19 cellular contexts compared by ENCODE assay signal in genomic region chr10:96971324-96971723, GRCh38.
A peak's percentile ranks its signal among the peaks of the same experiment; 100 is the strongest.
DNase-seq lines count a peak whose midpoint lies in the region; ATAC-seq, FAIRE-seq and TF ChIP-seq lines count a peak whose summit lies in the region.
"Had no signal": no experiment of that assay in that cellular context is flagged by ENCODE, and none has a peak within 500 bp of the region (broad histone marks: within the 10 kb centered on the region; RNA-seq: fewer than 3 reads in every experiment).

No MANE protein-coding gene starts in this region.

- TF ChIP-seq CTCF in HEK293 (tag by site-specific recombination; IDR thresholded peaks at IDR 0.05) (no peak), WTC11 (IDR thresholded peaks at IDR 0.05) (no peak), nephron progenitor cell (IDR thresholded peaks at IDR 0.05) (no peak), kidney (IDR thresholded peaks at IDR 0.05; ENCODE audit: borderline replicate concordance, extremely low read depth, insufficient read depth) (no peak)

- FAIRE-seq in kidney (lab: Jason Lieb, UNC), result no peak
- FAIRE-seq: G401.6, GM12891 had no signal

- CTCF ChIA-PET in HEK293 (lab: Yijun Ruan, JAX) (no interaction called here), WTC11 (lab: Charles Lee) (interaction anchor here (1.1 to 1.2 kb wide), 2 partner anchors 54 to 66 kb away, joined by 3 to 4 read pairs; no protein-coding TSS in a partner anchor)
- CTCF ChIA-PET in naive thymus-derived CD4-positive, alpha-beta T cell (lab: Charles Lee), result no interaction called here

- H3K4me1 ChIP-seq in HEK293 (ENCODE audit: control insufficient read depth, insufficient read depth, low read length) (no peaks in the 10 kb centered on the region), kidney (ENCODE audit: control insufficient read depth in 1 of 2, insufficient read depth in 1 of 2, low read depth in 1 of 2, low read length in 2 of 2) (no peaks in the 10 kb centered on the region)
- H3K4me1 ChIP-seq in naive thymus-derived CD4-positive, alpha-beta T cell (ENCODE audit: control insufficient read depth in 2 of 2, insufficient read depth in 2 of 2, low read length in 2 of 2), result no peaks in the 10 kb centered on the region

- H3K27me3 Mint-ChIP-seq in WTC11 (ENCODE audit: low read depth) (no peaks in the 10 kb centered on the region), nephron progenitor cell (ENCODE audit: low read depth, poor library complexity) (no peaks in the 10 kb centered on the region)
- no peaks in the 10 kb centered on the region for H3K27me3 Mint-ChIP-seq in naive thymus-derived CD4-positive, alpha-beta T cell
- H3K27me3 Mint-ChIP-seq: B cell; CD4-positive, alpha-beta T cell had no signal

- H3K4me1 Mint-ChIP-seq in WTC11, result peaks cover 8% of the 10 kb centered on the region; the same call in 1 of the 2 replicates
- peaks cover 41% of the 10 kb centered on the region for H3K4me1 Mint-ChIP-seq in nephron progenitor cell
- H3K4me1 Mint-ChIP-seq in naive thymus-derived CD4-positive, alpha-beta T cell, result peaks cover 0 to 7% (median 0%) of the 10 kb centered on the region in 7 donors

- intact Hi-C loops in naive thymus-derived CD4-positive, alpha-beta T cell (cut with micrococcal nuclease), result no loop called here
- intact Hi-C loops in kidney (cut with DNase I), result no loop called here

- H3K36me3 Mint-ChIP-seq in WTC11, result no peaks in the 10 kb centered on the region
- H3K36me3 Mint-ChIP-seq in nephron progenitor cell (ENCODE audit: low read depth), result peaks cover 22% of the 10 kb centered on the region
- H3K36me3 Mint-ChIP-seq in naive thymus-derived CD4-positive, alpha-beta T cell, result peaks cover 0 to 23% (median 7%) of the 10 kb centered on the region in 5 donors

- H3K27ac ChIP-seq in HEK293 (ENCODE audit: extremely low read depth, low read depth, low read length) (no peak overlapping the region), kidney (ENCODE audit: low read depth in 2 of 2, low read length in 2 of 2) (no peak overlapping the region)
- no peak overlapping the region for H3K27ac ChIP-seq in naive thymus-derived CD4-positive, alpha-beta T cell (ENCODE audit: low read depth, low read length)

- POLR2A ChIA-PET in HEK293 (lab: Yijun Ruan, JAX) (no interaction called here), WTC11 (lab: Charles Lee) (interaction anchor here (0.6 kb wide), 1 partner anchor 27 kb away, joined by 3 read pairs; no protein-coding TSS in a partner anchor)
- POLR2A ChIA-PET in naive thymus-derived CD4-positive, alpha-beta T cell (lab: Charles Lee), result no interaction called here

- no peaks in the 10 kb centered on the region for H3K27me3 ChIP-seq in naive thymus-derived CD4-positive, alpha-beta T cell (ENCODE audit: control insufficient read depth in 2 of 2, insufficient read depth in 2 of 2, low read length in 2 of 2)

- no peak overlapping the region for H3K4me3 ChIP-seq in HEK293 (ENCODE audit: low read depth, low read length)
- H3K4me3 ChIP-seq in naive thymus-derived CD4-positive, alpha-beta T cell (ENCODE audit: low read length), result no peak overlapping the region
- H3K4me3 ChIP-seq in kidney (ENCODE audit: low read length in 2 of 2), result no peak overlapping the region

- peak; percentile 53 for ATAC-seq in WTC11
- no peak for ATAC-seq in naive thymus-derived CD4-positive, alpha-beta T cell
- ATAC-seq in GM21367 (IDR thresholded peaks at IDR 0.05; ENCODE audit: unreplicated experiment), result no peak

- H3K9me3 Mint-ChIP-seq in WTC11 (no peaks in the 10 kb centered on the region), nephron progenitor cell (peaks cover 4% of the 10 kb centered on the region)
- no peaks in the 10 kb centered on the region for H3K9me3 Mint-ChIP-seq in naive thymus-derived CD4-positive, alpha-beta T cell
- H3K9me3 Mint-ChIP-seq: CD4-positive, alpha-beta T cell had no signal

- no peaks in the 10 kb centered on the region for H3K36me3 ChIP-seq in HEK293 (ENCODE audit: control insufficient read depth in 2 of 2, insufficient read depth in 1 of 2, low read length in 2 of 2)
- H3K36me3 ChIP-seq in naive thymus-derived CD4-positive, alpha-beta T cell (ENCODE audit: control insufficient read depth in 2 of 3, insufficient read depth in 3 of 3, low read length in 3 of 3), result no peaks in the 10 kb centered on the region
- no peaks in the 10 kb centered on the region for H3K36me3 ChIP-seq in kidney (ENCODE audit: control insufficient read depth in 1 of 2, insufficient read depth in 2 of 2, low read length in 2 of 2)

- H3K9ac ChIP-seq in kidney (ENCODE audit: low read length in 2 of 2), result no peak overlapping the region

- no peak overlapping the region for H3K27ac Mint-ChIP-seq in WTC11
- H3K27ac Mint-ChIP-seq in nephron progenitor cell, result peak overlapping the region; percentile 49
- no peak overlapping the region for H3K27ac Mint-ChIP-seq in naive thymus-derived CD4-positive, alpha-beta T cell
- H3K27ac Mint-ChIP-seq: B cell; CD4-positive, alpha-beta T cell had no signal

- DNase-seq in DMS53 treated with DMSO at 0.1 percent for 48 hours (lab: John Stamatoyannopoulos, UW; ENCODE audit: unreplicated experiment), result peak; percentile 11
- no peak for DNase-seq in WTC11 (ENCODE audit: low spot score)
- DNase-seq in nephron progenitor cell, result no peak
- DNase-seq in hepatic stellate cell (ENCODE audit: low spot score), result no peak
- DNase-seq in naive thymus-derived CD4-positive, alpha-beta T cell, result no peak
- no peak for DNase-seq in kidney
- DNase-seq: C1 segment of cervical spinal cord; Calu3; CD4-positive, alpha-beta T cell; DMS 273 treated with DMSO at 0.1 percent for 48 hours; DMS79 treated with DMSO at 0.1 percent for 48 hours; EL; H7; KBM-7 had no signal

- H3K4me3 Mint-ChIP-seq in WTC11 (no peak overlapping the region), nephron progenitor cell (no peak overlapping the region)
- H3K4me3 Mint-ChIP-seq in naive thymus-derived CD4-positive, alpha-beta T cell, result no peak overlapping the region
- H3K4me3 Mint-ChIP-seq: B cell; CD4-positive, alpha-beta T cell had no signal

- no peaks in the 10 kb centered on the region for H3K9me3 ChIP-seq in HEK293 (ENCODE audit: control insufficient read depth, insufficient read depth, low read depth, low read length)
- no peaks in the 10 kb centered on the region for H3K9me3 ChIP-seq in naive thymus-derived CD4-positive, alpha-beta T cell (ENCODE audit: control insufficient read depth in 2 of 3, low read length in 3 of 3)
- no peaks in the 10 kb centered on the region for H3K9me3 ChIP-seq in kidney (ENCODE audit: control insufficient read depth in 1 of 2, low read length in 2 of 2)

TF ChIP-seq in HEK293, 187 proteins besides CTCF, POLR2A, EP300 and RAD21 (continues in another document):
- peak; percentile 51; the same call in 1 of the 2 replicates for TF ChIP-seq REST (tag by site-specific recombination; IDR thresholded peaks at IDR 0.05)

TF ChIP-seq in WTC11, 78 proteins besides CTCF, POLR2A, EP300 and RAD21 (continues in another document):
- TF ChIP-seq SMAD4 (CRISPR knock-in tag; IDR thresholded peaks at IDR 0.05) (no peak), PRRX2 (CRISPR knock-in tag; IDR thresholded peaks at IDR 0.05) (no peak), ATF1 (CRISPR knock-in tag; IDR thresholded peaks at IDR 0.05) (no peak), TP53 (CRISPR knock-in tag; IDR thresholded peaks at IDR 0.05) (no peak), ATF2 (CRISPR knock-in tag; IDR thresholded peaks at IDR 0.05; ENCODE audit: borderline replicate concordance, low read depth) (no peak), IRF2 (CRISPR knock-in tag; IDR thresholded peaks at IDR 0.05; ENCODE audit: borderline replicate concordance, low read depth) (no peak)
- TF ChIP-seq, protein P1, sequence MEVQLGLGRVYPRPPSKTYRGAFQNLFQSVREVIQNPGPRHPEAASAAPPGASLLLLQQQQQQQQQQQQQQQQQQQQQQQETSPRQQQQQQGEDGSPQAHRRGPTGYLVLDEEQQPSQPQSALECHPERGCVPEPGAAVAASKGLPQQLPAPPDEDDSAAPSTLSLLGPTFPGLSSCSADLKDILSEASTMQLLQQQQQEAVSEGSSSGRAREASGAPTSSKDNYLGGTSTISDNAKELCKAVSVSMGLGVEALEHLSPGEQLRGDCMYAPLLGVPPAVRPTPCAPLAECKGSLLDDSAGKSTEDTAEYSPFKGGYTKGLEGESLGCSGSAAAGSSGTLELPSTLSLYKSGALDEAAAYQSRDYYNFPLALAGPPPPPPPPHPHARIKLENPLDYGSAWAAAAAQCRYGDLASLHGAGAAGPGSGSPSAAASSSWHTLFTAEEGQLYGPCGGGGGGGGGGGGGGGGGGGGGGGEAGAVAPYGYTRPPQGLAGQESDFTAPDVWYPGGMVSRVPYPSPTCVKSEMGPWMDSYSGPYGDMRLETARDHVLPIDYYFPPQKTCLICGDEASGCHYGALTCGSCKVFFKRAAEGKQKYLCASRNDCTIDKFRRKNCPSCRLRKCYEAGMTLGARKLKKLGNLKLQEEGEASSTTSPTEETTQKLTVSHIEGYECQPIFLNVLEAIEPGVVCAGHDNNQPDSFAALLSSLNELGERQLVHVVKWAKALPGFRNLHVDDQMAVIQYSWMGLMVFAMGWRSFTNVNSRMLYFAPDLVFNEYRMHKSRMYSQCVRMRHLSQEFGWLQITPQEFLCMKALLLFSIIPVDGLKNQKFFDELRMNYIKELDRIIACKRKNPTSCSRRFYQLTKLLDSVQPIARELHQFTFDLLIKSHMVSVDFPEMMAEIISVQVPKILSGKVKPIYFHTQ (CRISPR knock-in tag; IDR thresholded peaks at IDR 0.05), result no peak
